ENCODE assay signal across 1 cellular context in genomic region chr1:224356685-224357625, GRCh38.
A peak's percentile ranks its signal among the peaks of the same experiment; 100 is the strongest.
TF ChIP-seq lines count a peak whose summit lies in the region.

CNIH4 (plus strand) TSS chr1:224356879; CDS start chr1:224356925, 46 bp downstream.

TF ChIP-seq in K562, 482 proteins besides CTCF, POLR2A, EP300 and RAD21 (continued from another document and continues in another):
- no peak for TF ChIP-seq TCF15 (CRISPR knock-in tag; IDR thresholded peaks at IDR 0.05)
- peak; percentile 70 for TF ChIP-seq POLR2AphosphoS5 (IDR thresholded peaks at IDR 0.05; ENCODE audit: control insufficient read depth, insufficient read depth, low read depth, low read length)
- no peak for TF ChIP-seq ZNF551 (CRISPR knock-in tag; IDR thresholded peaks at IDR 0.05)
- TF ChIP-seq ZNF699 (CRISPR knock-in tag; IDR thresholded peaks at IDR 0.05; ENCODE audit: insufficient replicate concordance), result no peak
- TF ChIP-seq MCM5 (IDR thresholded peaks at IDR 0.05; ENCODE audit: low read depth), result no peak
- TF ChIP-seq MLX (CRISPR knock-in tag; conservative IDR thresholded peaks at IDR 0.05), result no peak; a peak in 1 of 4 replicates
- TF ChIP-seq PTRF (tag; IDR thresholded peaks at IDR 0.05), result no peak
- no peak for TF ChIP-seq SNIP1 (IDR thresholded peaks at IDR 0.05; ENCODE audit: low read depth)
- no peak; the same call in 1 of the 2 replicates for TF ChIP-seq ZNF431 (CRISPR knock-in tag; IDR thresholded peaks at IDR 0.05)
- no peak for TF ChIP-seq ZNF134 (CRISPR knock-in tag; conservative IDR thresholded peaks at IDR 0.05)
- TF ChIP-seq ZBTB43 (CRISPR knock-in tag; IDR thresholded peaks at IDR 0.05), result no peak
- no peak for TF ChIP-seq TCF3 (CRISPR knock-in tag; IDR thresholded peaks at IDR 0.05)
- TF ChIP-seq RBFOX2 (IDR thresholded peaks at IDR 0.05; ENCODE audit: low read depth, low read length), result peak; percentile 89
- peak; percentile 63; the same call in 1 of the 2 replicates for TF ChIP-seq ZBTB7A (IDR thresholded peaks at IDR 0.05; ENCODE audit: borderline replicate concordance, control insufficient read depth, low read depth, low read length)
- TF ChIP-seq RBM39 (optimal IDR thresholded peaks at IDR 0.05; ENCODE audit: low read depth, low read length), result no peak
- TF ChIP-seq GTF2E2 (tag; IDR thresholded peaks at IDR 0.05), result peak; percentile 14; the same call in 1 of the 2 replicates
- no peak for TF ChIP-seq PHB (CRISPR knock-in tag; IDR thresholded peaks at IDR 0.05)
- no peak; the same call in 1 of the 2 replicates for TF ChIP-seq ZBTB1 (CRISPR knock-in tag; IDR thresholded peaks at IDR 0.05; ENCODE audit: borderline replicate concordance, low read depth)
- 0 out of 2 replicates have a peak, but pooled peaks have one; percentile 56 for TF ChIP-seq GATAD2A (IDR thresholded peaks at IDR 0.05)
- no peak for TF ChIP-seq MYNN (IDR thresholded peaks at IDR 0.05)
- no peak for TF ChIP-seq MYNN (CRISPR knock-in tag; IDR thresholded peaks at IDR 0.05)
- peak in 1 of 2 experiments; percentile 64; a peak in 2 of 4 replicates for TF ChIP-seq SRF (CRISPR knock-in tag; IDR thresholded peaks at IDR 0.05)
- no peak for TF ChIP-seq RBM34 (IDR thresholded peaks at IDR 0.05; ENCODE audit: borderline replicate concordance, insufficient read depth, low read length)
- peak; percentile 70; the same call in 1 of the 2 replicates for TF ChIP-seq CBX1 (IDR thresholded peaks at IDR 0.05; ENCODE audit: low read depth)
- TF ChIP-seq ZBTB26 (CRISPR knock-in tag; IDR thresholded peaks at IDR 0.05), result no peak
- TF ChIP-seq CAMTA2 (CRISPR knock-in tag; conservative IDR thresholded peaks at IDR 0.05), result no peak
- no peak for TF ChIP-seq EWSR1 (IDR thresholded peaks at IDR 0.05; ENCODE audit: borderline replicate concordance, low read depth, partially characterized antibody)
- TF ChIP-seq HMGN3 (IDR thresholded peaks at IDR 0.05; ENCODE audit: borderline replicate concordance, extremely low read depth, insufficient read length, low read depth, low read length), result peak; percentile 24
- TF ChIP-seq ZEB2 (IDR thresholded peaks at IDR 0.05), result 0 out of 2 replicates have a peak, but pooled peaks have one; percentile 18
- no peak; the same call in 1 of the 2 replicates for TF ChIP-seq RAD51 (IDR thresholded peaks at IDR 0.05; ENCODE audit: borderline replicate concordance, low read depth)
- TF ChIP-seq ZNF586 (CRISPR knock-in tag; conservative IDR thresholded peaks at IDR 0.05), result no peak
- TF ChIP-seq NFIX (CRISPR knock-in tag; IDR thresholded peaks at IDR 0.05; ENCODE audit: low read depth), result no peak
- no peak for TF ChIP-seq DACH1 (IDR thresholded peaks at IDR 0.05; ENCODE audit: partially characterized antibody)
- no peak for TF ChIP-seq ZNF175 (CRISPR knock-in tag; IDR thresholded peaks at IDR 0.05; ENCODE audit: low read depth)
- TF ChIP-seq SREBF1 (IDR thresholded peaks at IDR 0.05; ENCODE audit: borderline replicate concordance, low read depth, low read length), result 0 out of 2 replicates have a peak, but pooled peaks have one; percentile 43
- peak; percentile 32; the same call in 1 of the 2 replicates for TF ChIP-seq THRB (CRISPR knock-in tag; conservative IDR thresholded peaks at IDR 0.05)
- no peak for TF ChIP-seq ZNF561 (CRISPR knock-in tag; conservative IDR thresholded peaks at IDR 0.05)
- no peak for TF ChIP-seq DMBX1 (CRISPR knock-in tag; IDR thresholded peaks at IDR 0.05; ENCODE audit: borderline replicate concordance)
- no peak for TF ChIP-seq ZNF583 (CRISPR knock-in tag; IDR thresholded peaks at IDR 0.05)
- TF ChIP-seq BRD9 (IDR thresholded peaks at IDR 0.05; ENCODE audit: low read depth, partially characterized antibody), result no peak
- no peak for TF ChIP-seq ZNF408 (CRISPR knock-in tag; IDR thresholded peaks at IDR 0.05; ENCODE audit: low read depth)
- no peak for TF ChIP-seq ZNF655 (CRISPR knock-in tag; IDR thresholded peaks at IDR 0.05)
- TF ChIP-seq ZBTB9 (CRISPR knock-in tag; IDR thresholded peaks at IDR 0.05), result 0 out of 2 replicates have a peak, but pooled peaks have one; percentile 44
- TF ChIP-seq PHF21A (IDR thresholded peaks at IDR 0.05; ENCODE audit: borderline replicate concordance, low read depth), result no peak
- peak; percentile 57 for TF ChIP-seq TAF1 (IDR thresholded peaks at IDR 0.05; ENCODE audit: control insufficient read depth, extremely low read depth, insufficient read depth, low read length, severe bottlenecking)
- TF ChIP-seq CBX8 (IDR thresholded peaks at IDR 0.05; ENCODE audit: borderline replicate concordance, extremely low read depth, low read depth, low read length, poor library complexity, severe bottlenecking), result no peak
- TF ChIP-seq TAF7 (tag; IDR thresholded peaks at IDR 0.05), result no peak
- TF ChIP-seq BDP1 (IDR thresholded peaks at IDR 0.05; ENCODE audit: insufficient read depth, insufficient read length), result no peak
- TF ChIP-seq MXI1 (IDR thresholded peaks at IDR 0.05; ENCODE audit: low read depth, low read length), result peak; percentile 64; the same call in 1 of the 2 replicates
- TF ChIP-seq HMGXB4 (CRISPR knock-in tag; IDR thresholded peaks at IDR 0.05), result no peak
- peak; percentile 18; the same call in 1 of the 2 replicates for TF ChIP-seq DIDO1 (tag; IDR thresholded peaks at IDR 0.05; ENCODE audit: low read depth)
- peak; percentile 54; the same call in 1 of the 2 replicates for TF ChIP-seq STAG1 (CRISPR knock-in tag; IDR thresholded peaks at IDR 0.05; ENCODE audit: borderline replicate concordance)
- TF ChIP-seq FOXM1 (IDR thresholded peaks at IDR 0.05; ENCODE audit: low read depth), result peak; percentile 97
- TF ChIP-seq FOXM1 (CRISPR knock-in tag; IDR thresholded peaks at IDR 0.05; ENCODE audit: low read depth), result peak; percentile 98
- TF ChIP-seq ZNF253 (CRISPR knock-in tag; conservative IDR thresholded peaks at IDR 0.05), result no peak
- TF ChIP-seq XRCC3 (IDR thresholded peaks at IDR 0.05), result no peak
- TF ChIP-seq ZC3H4 (CRISPR knock-in tag; IDR thresholded peaks at IDR 0.05; ENCODE audit: borderline replicate concordance), result peak; percentile 72; the same call in 1 of the 2 replicates
- TF ChIP-seq ERF (CRISPR knock-in tag; IDR thresholded peaks at IDR 0.05), result no peak
- TF ChIP-seq BMI1 (IDR thresholded peaks at IDR 0.05; ENCODE audit: low read length), result no peak
- TF ChIP-seq ZFX (CRISPR knock-in tag; IDR thresholded peaks at IDR 0.05), result peak; percentile 96
- TF ChIP-seq RBM14 (IDR thresholded peaks at IDR 0.05; ENCODE audit: borderline replicate concordance, insufficient read depth, low read depth, low read length), result 0 out of 2 replicates have a peak, but pooled peaks have one; percentile 75
- TF ChIP-seq ZNF830 (CRISPR knock-in tag; IDR thresholded peaks at IDR 0.05), result no peak
- TF ChIP-seq ZNF449 (CRISPR knock-in tag; IDR thresholded peaks at IDR 0.05), result no peak
- TF ChIP-seq HDAC1 (IDR thresholded peaks at IDR 0.05), result peak in 1 of 2 experiments; percentile 86; a peak in 2 of 4 replicates
- TF ChIP-seq NCOA4 (IDR thresholded peaks at IDR 0.05; ENCODE audit: partially characterized antibody), result no peak
